ENCODE assay signal across 30 cellular contexts in genomic region chr10:19812976-19813375, GRCh38. TPM values are rescaled to one million over a fixed set of nuclear protein-coding genes. Genes with fewer than 3 reads are reported as not detected.
"Had no signal": no experiment of that assay in that cellular context is flagged by ENCODE, and none has a peak within 500 bp of the region (broad histone marks: within the 10 kb centered on the region; RNA-seq: fewer than 3 reads in every experiment).

No MANE protein-coding gene starts in this region.

- H3K4me3 ChIP-seq: body of pancreas had no signal

- H3K36me3 Mint-ChIP-seq: activated naive CD8-positive, alpha-beta T cell treated with anti-CD3 and anti-CD28 coated beads for 36 hours; IgD-negative memory B cell had no signal

- H3K9me3 ChIP-seq: body of pancreas had no signal

- FAIRE-seq: RCC 7860 had no signal

- H3K27ac ChIP-seq: body of pancreas, RWPE1 had no signal

- H3K4me3 Mint-ChIP-seq: activated CD4-positive, alpha-beta T cell treated with anti-CD3 and anti-CD28 coated beads, Interleukin-2, amount 10 ng/mL, durations not matched to agents 24 days and 14 days; activated CD8-positive, alpha-beta T cell treated with anti-CD3 and anti-CD28 coated beads for 36 hours; activated naive CD8-positive, alpha-beta T cell treated with anti-CD3 and anti-CD28 coated beads for 36 hours; activated T-cell treated with anti-CD3 and anti-CD28 coated beads, Interleukin-2, amount 50 U/mL, for 72 hours; activated T-helper 17 cell treated with anti-CD3 and anti-CD28 coated beads, Interleukin-2, amount 50 U/mL, for 72 hours; IgD-negative memory B cell had no signal

- H3K9me3 Mint-ChIP-seq: activated CD4-positive, alpha-beta T cell treated with anti-CD3 and anti-CD28 coated beads, Interleukin-2, amount 10 ng/mL, durations not matched to agents 24 days and 14 days; activated CD8-positive, alpha-beta T cell treated with anti-CD3 and anti-CD28 coated beads for 36 hours; activated naive CD8-positive, alpha-beta T cell treated with anti-CD3 and anti-CD28 coated beads for 36 hours; activated T-cell treated with anti-CD3 and anti-CD28 coated beads, Interleukin-2, amount 50 U/mL, for 72 hours; activated T-helper 17 cell treated with anti-CD3 and anti-CD28 coated beads, Interleukin-2, amount 50 U/mL, for 72 hours had no signal

- DNase-seq: activated CD4-positive, alpha-beta T cell treated with anti-CD3 and anti-CD28 coated beads, Interleukin-2, amount 10 ng/mL, durations not matched to agents 24 days and 14 days; activated CD4-positive, alpha-beta T cell treated with anti-CD3 and anti-CD28 coated beads, Interleukin-2, amount 50 U/mL, for 4 hours; activated CD8-positive, alpha-beta T cell treated with anti-CD3 and anti-CD28 coated beads for 36 hours; activated effector memory CD4-positive, alpha-beta T cell treated with anti-CD3 and anti-CD28 coated beads, Interleukin-2, amount 50 U/mL, for 16 hours; activated naive CD4-positive, alpha-beta T cell; activated naive CD4-positive, alpha-beta T cell treated with anti-CD3 and anti-CD28 coated beads, Interleukin-2, amount 50 U/mL, for 16 hours; activated naive CD8-positive, alpha-beta T cell treated with anti-CD3 and anti-CD28 coated beads for 36 hours; activated T-cell treated with anti-CD3 and anti-CD28 coated beads, Interleukin-2, amount 50 U/mL, for 1 hour; activated T-cell treated with anti-CD3 and anti-CD28 coated beads, Interleukin-2, amount 50 U/mL, for 72 hours; amniotic stem cell; aorta; body of pancreas; central memory CD4-positive, alpha-beta T cell; Kasumi-1; KBM-7; NCI-H1092 treated with DMSO at 0.1 percent for 48 hours; NCI-H1417; NCI-H187 treated with DMSO at 0.1 percent for 48 hours; NCI-H2081; NCI-H345; NCI-H524 treated with DMSO at 0.1 percent for 48 hours; PC-3; SIG-M5; T1000 had no signal

- H3K27ac Mint-ChIP-seq: activated CD4-positive, alpha-beta T cell treated with anti-CD3 and anti-CD28 coated beads, Interleukin-2, amount 10 ng/mL, durations not matched to agents 24 days and 14 days; activated CD8-positive, alpha-beta T cell treated with anti-CD3 and anti-CD28 coated beads for 36 hours; activated naive CD8-positive, alpha-beta T cell treated with anti-CD3 and anti-CD28 coated beads for 36 hours; activated T-helper 17 cell treated with anti-CD3 and anti-CD28 coated beads, Interleukin-2, amount 50 U/mL, for 72 hours; IgD-negative memory B cell had no signal

- H3K4me1 Mint-ChIP-seq: activated CD4-positive, alpha-beta T cell treated with anti-CD3 and anti-CD28 coated beads, Interleukin-2, amount 10 ng/mL, durations not matched to agents 24 days and 14 days; activated T-helper 17 cell treated with anti-CD3 and anti-CD28 coated beads, Interleukin-2, amount 50 U/mL, for 72 hours; IgD-negative memory B cell had no signal

RNA-seq across cellular contexts. Expression of gene PLXDC2, which starts 3.3 kb away (rescaled TPM):
- total RNA-seq: activated CD4-positive, alpha-beta T cell treated with anti-CD3 and anti-CD28 coated beads, Interleukin-2, amount 10 ng/mL, durations not matched to agents 24 days and 14 days; activated CD8-positive, alpha-beta memory T cell treated with anti-CD3 and anti-CD28 coated beads for 36 hours; activated CD8-positive, alpha-beta T cell treated with anti-CD3 and anti-CD28 coated beads for 36 hours; activated T-helper 17 cell treated with anti-CD3 and anti-CD28 coated beads, Interleukin-2, amount 50 U/mL, for 72 hours; PC-3; T-helper 2 cell treated with Interferon-gamma antibody and Interleukin-4, amounts not matched to agents 100 ng/mL and 5 ng/mL, for 36 hours had no signal
